Comparison of ENCODE assay signal across 18 cellular contexts in the genomic region with DNA sequence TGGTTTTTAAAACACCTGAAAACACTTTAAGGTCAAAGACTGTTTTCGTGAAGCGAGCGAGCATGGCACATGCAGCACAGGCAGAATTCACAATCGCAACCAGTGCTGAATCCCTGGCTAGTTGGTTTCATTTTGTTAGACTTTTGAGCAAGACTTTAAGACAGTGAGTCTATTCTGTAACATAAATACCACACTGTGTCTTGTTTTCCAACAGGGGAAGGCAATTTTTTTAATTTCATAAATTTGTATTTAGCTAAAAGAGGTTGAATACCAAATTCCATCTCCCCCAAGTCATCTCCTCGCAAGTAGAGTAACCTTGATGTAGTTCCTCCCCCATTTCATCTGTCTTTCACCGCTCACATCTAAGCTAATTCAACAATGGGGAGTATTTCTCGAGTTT. TPM values are rescaled to one million over a fixed set of nuclear protein-coding genes. Genes with fewer than 3 reads are reported as not detected.
DNase-seq lines count a peak whose midpoint lies in the region; TF ChIP-seq lines count a peak whose summit lies in the region.
"Had no signal": no experiment of that assay in that cellular context is flagged by ENCODE, and none has a peak within 500 bp of the region (broad histone marks: within the 10 kb centered on the region; RNA-seq: fewer than 3 reads in every experiment).

No MANE protein-coding gene starts in this region.

- H3K4me3 ChIP-seq in MM.1S (ENCODE audit: low read length) = no peak overlapping the region
- H3K4me3 ChIP-seq in endocrine pancreas (ENCODE audit: control insufficient read depth, insufficient read depth, low read length) = peak overlapping the region; percentile 97
- H3K4me3 ChIP-seq: SJSA1 had no signal

- H3F3A ChIP-seq in MM.1S (ENCODE audit: insufficient read depth, low read length) = peaks cover 3% of the 10 kb centered on the region; the same call in 1 of the 2 replicates

- H3K27me3 ChIP-seq in MM.1S (replicated peaks; ENCODE audit: insufficient read depth, low read length) (no peaks in the 10 kb centered on the region), endocrine pancreas (ENCODE audit: control insufficient read depth, insufficient read depth, low read length) (no peaks in the 10 kb centered on the region)
- H3K27me3 ChIP-seq: right atrium auricular region, testis had no signal

- H3K4me3 Mint-ChIP-seq in nephron progenitor cell = peak overlapping the region; percentile 84
- no peak overlapping the region for H3K4me3 Mint-ChIP-seq in activated CD4-positive, alpha-beta memory T cell treated with anti-CD3 and anti-CD28 coated beads, Interleukin-2, amount 10 ng/mL, durations not matched to agents 7 days and 5 days

- H3K27me3 Mint-ChIP-seq in nephron progenitor cell (ENCODE audit: low read depth, poor library complexity) = peaks cover 87% of the 10 kb centered on the region
- H3K27me3 Mint-ChIP-seq in activated CD4-positive, alpha-beta memory T cell treated with anti-CD3 and anti-CD28 coated beads, Interleukin-2, amount 10 ng/mL, durations not matched to agents 7 days and 5 days = peaks cover 68% of the 10 kb centered on the region

- H3K9me2 ChIP-seq in MM.1S (replicated peaks; ENCODE audit: insufficient read depth, low read length) = no peaks in the 10 kb centered on the region

- in situ Hi-C loops in G401 (cut with HindIII; ENCODE audit: low sequenced_read_pairs) = no loop called here

- H3K4me1 ChIP-seq in MM.1S (ENCODE audit: low read length) = peaks cover 3% of the 10 kb centered on the region; the same call in 1 of the 2 replicates
- H3K4me1 ChIP-seq in endocrine pancreas (ENCODE audit: control insufficient read depth, insufficient read depth, low read length) = peaks cover 20% of the 10 kb centered on the region

- H3K4me1 Mint-ChIP-seq in nephron progenitor cell = peaks cover 21% of the 10 kb centered on the region
- H3K4me1 Mint-ChIP-seq in activated CD4-positive, alpha-beta memory T cell treated with anti-CD3 and anti-CD28 coated beads, Interleukin-2, amount 10 ng/mL, durations not matched to agents 7 days and 5 days = peaks cover 8% of the 10 kb centered on the region

- H3K79me2 ChIP-seq in MM.1S (ENCODE audit: low read length) = no peaks in the 10 kb centered on the region

- DNase-seq in G401 (ENCODE audit: low spot score) (peak; percentile 80), MM.1S (no peak), nephron progenitor cell (no peak), NCI-H2081 treated with DMSO at 0.1 percent for 48 hours (lab: John Stamatoyannopoulos, UW) (no peak), COLO829 (ENCODE audit: low spot score) (no peak), iPS-NIHi11 (ENCODE audit: low spot score) (no peak)
- no peak for DNase-seq in activated CD4-positive, alpha-beta memory T cell treated with anti-CD3 and anti-CD28 coated beads, Interleukin-2, amount 10 ng/mL, durations not matched to agents 7 days and 5 days
- DNase-seq: activated CD4-positive, alpha-beta memory T cell treated with anti-CD3 and anti-CD28 coated beads for 36 hours; activated naive CD4-positive, alpha-beta T cell treated with anti-CD3 and anti-CD28 coated beads for 36 hours; activated T-cell treated with anti-CD3 and anti-CD28 coated beads, Interleukin-2, amount 50 U/mL, for 1 hour; CD8-positive, alpha-beta T cell; cortex of kidney; T-helper 17 cell; testis had no signal

- POLR2A ChIA-PET in activated CD4-positive, alpha-beta memory T cell treated with anti-CD3 and anti-CD28 coated beads, Interleukin-2, amount 10 ng/mL, durations not matched to agents 7 days and 5 days (lab: Charles Lee) = no interaction called here

- H3K9me3 Mint-ChIP-seq in nephron progenitor cell = no peaks in the 10 kb centered on the region
- no peaks in the 10 kb centered on the region for H3K9me3 Mint-ChIP-seq in activated CD4-positive, alpha-beta memory T cell treated with anti-CD3 and anti-CD28 coated beads, Interleukin-2, amount 10 ng/mL, durations not matched to agents 7 days and 5 days
- H3K9me3 Mint-ChIP-seq: activated CD4-positive, alpha-beta memory T cell treated with anti-CD3 and anti-CD28 coated beads for 36 hours; activated naive CD4-positive, alpha-beta T cell treated with anti-CD3 and anti-CD28 coated beads for 36 hours; CD8-positive, alpha-beta T cell had no signal

- CTCF ChIA-PET in activated CD4-positive, alpha-beta memory T cell treated with anti-CD3 and anti-CD28 coated beads, Interleukin-2, amount 10 ng/mL, durations not matched to agents 7 days and 5 days (lab: Charles Lee) = interaction anchor here (2.5 kb wide), 1 partner anchor 60 kb away, joined by 7 read pairs; no protein-coding TSS in a partner anchor

- H3K9ac ChIP-seq in MM.1S (ENCODE audit: low read length) (no peak overlapping the region), endocrine pancreas (ENCODE audit: control insufficient read depth, insufficient read depth, low read length) (peak overlapping the region; percentile 77)

- no peaks in the 10 kb centered on the region for H3K36me3 Mint-ChIP-seq in nephron progenitor cell (ENCODE audit: low read depth)
- no peaks in the 10 kb centered on the region for H3K36me3 Mint-ChIP-seq in activated CD4-positive, alpha-beta memory T cell treated with anti-CD3 and anti-CD28 coated beads, Interleukin-2, amount 10 ng/mL, durations not matched to agents 7 days and 5 days (ENCODE audit: low read depth)
- H3K36me3 Mint-ChIP-seq: activated CD4-positive, alpha-beta memory T cell treated with anti-CD3 and anti-CD28 coated beads for 36 hours; CD8-positive, alpha-beta T cell had no signal

- no peaks in the 10 kb centered on the region for H3K36me3 ChIP-seq in MM.1S (replicated peaks; ENCODE audit: insufficient read depth, low read length)
- H3K36me3 ChIP-seq in endocrine pancreas (ENCODE audit: control insufficient read depth, insufficient read depth, low read length) = no peaks in the 10 kb centered on the region
- H3K36me3 ChIP-seq: right atrium auricular region, SJSA1 had no signal

- peak overlapping the region; percentile 81; the same call in 1 of the 2 replicates for H3K4me2 ChIP-seq in MM.1S (ENCODE audit: low read depth, low read length)

- TF ChIP-seq CTCF in MM.1S (IDR thresholded peaks at IDR 0.05; ENCODE audit: low read length) (no peak), nephron progenitor cell (IDR thresholded peaks at IDR 0.05) (no peak)

- H3K27ac ChIP-seq in MM.1S (ENCODE audit: low read length) = no peak overlapping the region
- H3K27ac ChIP-seq: right atrium auricular region, SJSA1, testis had no signal

- no peaks in the 10 kb centered on the region for H4K20me1 ChIP-seq in MM.1S (ENCODE audit: insufficient read depth, low read length)

- H3K9me3 ChIP-seq in MM.1S (replicated peaks; ENCODE audit: insufficient read depth, low read length) (no peaks in the 10 kb centered on the region), endocrine pancreas (ENCODE audit: control insufficient read depth, low read length) (no peaks in the 10 kb centered on the region)
- H3K9me3 ChIP-seq: right atrium auricular region, SJSA1, testis had no signal

- H3K27ac Mint-ChIP-seq in nephron progenitor cell = no peak overlapping the region
- H3K27ac Mint-ChIP-seq in activated CD4-positive, alpha-beta memory T cell treated with anti-CD3 and anti-CD28 coated beads, Interleukin-2, amount 10 ng/mL, durations not matched to agents 7 days and 5 days = no peak overlapping the region
- H3K27ac Mint-ChIP-seq: activated CD4-positive, alpha-beta memory T cell treated with anti-CD3 and anti-CD28 coated beads for 36 hours; activated naive CD4-positive, alpha-beta T cell treated with anti-CD3 and anti-CD28 coated beads for 36 hours; CD8-positive, alpha-beta T cell; T-helper 17 cell had no signal

- no peak overlapping the region for H2AFZ ChIP-seq in MM.1S (ENCODE audit: low read length)

RNA-seq across cellular contexts. Expression of gene CERKL, which starts 1.4 kb away (rescaled TPM):
- not detected in 2 replicates for total RNA-seq in G401 (2014; rRNA removed; shearing (Covaris generic))
- under 1 TPM in 1 of 2 experiments, not detected in 1; 0.08 TPM for total RNA-seq in activated CD4-positive, alpha-beta memory T cell treated with anti-CD3 and anti-CD28 coated beads, Interleukin-2, amount 10 ng/mL, durations not matched to agents 7 days and 5 days
- total RNA-seq: activated CD4-positive, alpha-beta memory T cell treated with anti-CD3 and anti-CD28 coated beads for 36 hours; CD8-positive, alpha-beta T cell; right atrium auricular region; T-helper 17 cell had no signal

RNA-seq across cellular contexts. Expression of gene NEUROD1, which starts 24.8 kb away (rescaled TPM):
- total RNA-seq in G401 (2014; rRNA removed; shearing (Covaris generic)) = not detected in 2 replicates
- total RNA-seq in activated CD4-positive, alpha-beta memory T cell treated with anti-CD3 and anti-CD28 coated beads, Interleukin-2, amount 10 ng/mL, durations not matched to agents 7 days and 5 days = not detected
- total RNA-seq: activated CD4-positive, alpha-beta memory T cell treated with anti-CD3 and anti-CD28 coated beads for 36 hours; activated naive CD4-positive, alpha-beta T cell treated with anti-CD3 and anti-CD28 coated beads for 36 hours; CD8-positive, alpha-beta T cell; LHCN-M2; right atrium auricular region; SJSA1; T-helper 17 cell had no signal
